ENCODE assay signal across 24 cellular contexts in genomic region chr1:187513190-187513589, GRCh38.
DNase-seq lines count a peak whose midpoint lies in the region; ATAC-seq, FAIRE-seq and TF ChIP-seq lines count a peak whose summit lies in the region.
"Had no signal": no experiment of that assay in that cellular context is flagged by ENCODE, and none has a peak within 500 bp of the region (broad histone marks: within the 10 kb centered on the region; RNA-seq: fewer than 3 reads in every experiment).

No MANE protein-coding gene starts in this region.

- 80% methylated on average over 5 of the region's 5 CpGs for WGBS in SK-N-SH (ENCODE audit: low lambda C conversion rate)

- H3K9me3 ChIP-seq in A673 (ENCODE audit: low read depth, low read length, poor library complexity, severe bottlenecking) (no peaks in the 10 kb centered on the region), SK-N-SH (no peaks in the 10 kb centered on the region)

- no peaks in the 10 kb centered on the region for H3F3A ChIP-seq in SK-N-SH (replicated peaks; ENCODE audit: insufficient read depth)

- H2AFZ ChIP-seq in SK-N-SH (ENCODE audit: low read depth) = no peak overlapping the region

- no peak for TF ChIP-seq EP300 in SK-N-SH (IDR thresholded peaks at IDR 0.05; ENCODE audit: borderline replicate concordance in 1 of 2, low read depth in 1 of 2, low read length in 1 of 2)

- no peak for ATAC-seq in GM21367 (IDR thresholded peaks at IDR 0.05; ENCODE audit: unreplicated experiment)
- no peak for ATAC-seq in HG02588 (IDR thresholded peaks at IDR 0.05; ENCODE audit: unreplicated experiment)
- ATAC-seq: activated CD8-positive, alpha-beta memory T cell treated with anti-CD3 and anti-CD28 coated beads, Interleukin-2, amount 10 ng/mL, durations not matched to agents 7 days and 5 days; Panc1; right cardiac atrium had no signal

- H3K4me3 ChIP-seq in A673 (ENCODE audit: low read depth, low read length, poor library complexity, severe bottlenecking) (no peak overlapping the region), bronchial epithelial cell (ENCODE audit: low read depth, low read length) (no peak overlapping the region), SK-N-SH (ENCODE audit: low read depth in 2 of 2, low read length in 1 of 2) (no peak overlapping the region)
- H3K4me3 ChIP-seq: left ventricle myocardium inferior had no signal

- no peaks in the 10 kb centered on the region for H3K27me3 ChIP-seq in A673 (replicated peaks; ENCODE audit: insufficient read depth, low read depth, low read length, poor library complexity)
- no peaks in the 10 kb centered on the region for H3K27me3 ChIP-seq in bronchial epithelial cell (ENCODE audit: control insufficient read depth, insufficient read depth, low read length)
- H3K27me3 ChIP-seq in SK-N-SH (ENCODE audit: insufficient read depth) = no peaks in the 10 kb centered on the region

- no peaks in the 10 kb centered on the region for H3K9me2 ChIP-seq in SK-N-SH

- peak; percentile 80 for FAIRE-seq in bronchial epithelial cell (lab: Jason Lieb, UNC)
- FAIRE-seq: endometrium, frontal cortex, urothelium cell line had no signal

- no peaks in the 10 kb centered on the region for H4K20me1 ChIP-seq in SK-N-SH (ENCODE audit: insufficient read depth)

- no peak for TF ChIP-seq RAD21 in SK-N-SH (IDR thresholded peaks at IDR 0.05; ENCODE audit: low read length)

- POLR2A ChIA-PET in A673 (lab: Charles Lee; ENCODE audit: low non-redundant PET) = interaction anchor here (0.6 kb wide), 1 partner anchor 102 kb away, joined by 4 read pairs; no protein-coding TSS in a partner anchor
- POLR2A ChIA-PET in SK-N-SH (lab: Yijun Ruan, JAX) = no interaction called here

- H3K36me3 ChIP-seq in A673 (ENCODE audit: insufficient read depth, low read length, poor library complexity, severe bottlenecking) (no peaks in the 10 kb centered on the region), bronchial epithelial cell (ENCODE audit: control insufficient read depth, insufficient read depth, low read length) (no peaks in the 10 kb centered on the region), SK-N-SH (replicated peaks in 1 of 2; ENCODE audit: control insufficient read depth in 1 of 2, insufficient read depth in 2 of 2, low read length in 1 of 2) (no peaks in the 10 kb centered on the region)
- H3K36me3 ChIP-seq: left ventricle myocardium inferior had no signal

- H3K79me2 ChIP-seq in SK-N-SH (ENCODE audit: insufficient read depth) = no peaks in the 10 kb centered on the region

- H3K4me1 ChIP-seq in A673 (ENCODE audit: insufficient read depth, low read length, poor library complexity, severe bottlenecking) (peaks cover 3% of the 10 kb centered on the region), SK-N-SH (ENCODE audit: control insufficient read depth in 1 of 2, insufficient read depth in 2 of 2, low read depth in 1 of 2, low read length in 1 of 2) (no peaks in the 10 kb centered on the region)
- H3K4me1 ChIP-seq: left ventricle myocardium inferior had no signal

- TF ChIP-seq CTCF in A673 (conservative IDR thresholded peaks at IDR 0.05; ENCODE audit: low read depth, low read length) = no peak
- TF ChIP-seq CTCF in bronchial epithelial cell (IDR thresholded peaks at IDR 0.05; ENCODE audit: insufficient read depth, low read length, severe bottlenecking) = no peak
- TF ChIP-seq CTCF in SK-N-SH (IDR thresholded peaks at IDR 0.05) = no peak

- intact Hi-C loops in A673 (cut with micrococcal nuclease; ENCODE audit: unreplicated experiment) = no loop called here

- BruUV-seq in A673 (replicated peaks; lab: Mats Ljungman, UMichigan) = no TSS peak

- CTCF ChIA-PET in A673 (lab: Charles Lee) (no interaction called here), SK-N-SH (lab: Yijun Ruan, JAX) (no interaction called here)

- H3K4me2 ChIP-seq in SK-N-SH = no peak overlapping the region

- H3K9ac ChIP-seq in SK-N-SH = no peak overlapping the region

- no peak overlapping the region for H3K27ac ChIP-seq in A673 (ENCODE audit: low read depth, low read length, poor library complexity, severe bottlenecking)
- H3K27ac ChIP-seq in SK-N-SH (ENCODE audit: low read depth in 2 of 2, low read length in 1 of 2) = no peak overlapping the region
- H3K27ac ChIP-seq: left ventricle myocardium inferior had no signal

- DNase-seq in A673 (ENCODE audit: low spot score) = peak; percentile 17
- DNase-seq in HCEC 1CT = peak; percentile 32
- peak; percentile 2 for DNase-seq in NOMO-1 treated with dmso at 0.1 percent for 144 hours (lab: John Stamatoyannopoulos, UW; ENCODE audit: unreplicated experiment)
- DNase-seq in bronchial epithelial cell (ENCODE audit: low read depth) = peak; percentile 18
- no peak for DNase-seq in NCI-H2227 (lab: John Stamatoyannopoulos, UW; ENCODE audit: unreplicated experiment)
- no peak for DNase-seq in SK-N-SH
- DNase-seq: activated B cell treated with CpG ODN at 0.5 μM for 24 hours; activated CD8-positive, alpha-beta memory T cell treated with anti-CD3 and anti-CD28 coated beads, Interleukin-2, amount 10 ng/mL, durations not matched to agents 7 days and 5 days; activated effector memory CD4-positive, alpha-beta T cell treated with Interleukin-2 at 50 U/mL for 16 hours; anterior cingulate cortex; COR-L47; GF-D8; Kasumi-1; left ventricle myocardium inferior; NCI-H187; occipital lobe; right cardiac atrium; T-helper 1 cell had no signal

TF ChIP-seq in SK-N-SH, 30 proteins besides CTCF, POLR2A, EP300 and RAD21:
- TF ChIP-seq NFIC (IDR thresholded peaks at IDR 0.05; ENCODE audit: borderline replicate concordance) (no peak), POLR2AphosphoS5 (IDR thresholded peaks at IDR 0.05; ENCODE audit: low read depth, low read length) (no peak), FOXM1 (IDR thresholded peaks at IDR 0.05; ENCODE audit: low read depth) (no peak), GATA2 (CRISPR knock-in tag; IDR thresholded peaks at IDR 0.05) (no peak), FOXJ3 (CRISPR knock-in tag; IDR thresholded peaks at IDR 0.05) (no peak), TAF1 (IDR thresholded peaks at IDR 0.05; ENCODE audit: borderline replicate concordance, low read depth, low read length) (no peak), REST (IDR thresholded peaks at IDR 0.05; ENCODE audit: low read depth, low read length) (no peak), TEAD4 (IDR thresholded peaks at IDR 0.05; ENCODE audit: borderline replicate concordance, insufficient read depth) (no peak), RFX5 (IDR thresholded peaks at IDR 0.05; ENCODE audit: low read length) (no peak), JUND (IDR thresholded peaks at IDR 0.05) (no peak), EZH2phosphoT487 (IDR thresholded peaks at IDR 0.05; ENCODE audit: borderline replicate concordance, low read depth) (no peak), MXI1 (IDR thresholded peaks at IDR 0.05; ENCODE audit: low read depth, low read length) (no peak), MEF2A (IDR thresholded peaks at IDR 0.05; ENCODE audit: borderline replicate concordance, low read depth) (no peak), YY1 (IDR thresholded peaks at IDR 0.05; ENCODE audit: low read depth) (no peak), GABPA (IDR thresholded peaks at IDR 0.05; ENCODE audit: low read depth) (no peak), ELF1 (IDR thresholded peaks at IDR 0.05) (no peak), TCF12 (IDR thresholded peaks at IDR 0.05) (no peak), FOSL2 (IDR thresholded peaks at IDR 0.05; ENCODE audit: borderline replicate concordance, low read depth) (no peak), USF2 (IDR thresholded peaks at IDR 0.05; ENCODE audit: borderline replicate concordance, low read depth, low read length) (no peak)

Comparison
In these comparisons a context has a peak if more than half of its experiments do, and no peak if none do; other contexts are left out.
1. DNase-seq: peak in A673 (single experiment), HCEC 1CT (single experiment), NOMO-1 treated with dmso at 0.1 percent for 144 hours (single experiment) and bronchial epithelial cell (single experiment); none in NCI-H2227 (single experiment) and SK-N-SH (single experiment).